1 cellular context compared by ENCODE assay signal in the genomic region with DNA sequence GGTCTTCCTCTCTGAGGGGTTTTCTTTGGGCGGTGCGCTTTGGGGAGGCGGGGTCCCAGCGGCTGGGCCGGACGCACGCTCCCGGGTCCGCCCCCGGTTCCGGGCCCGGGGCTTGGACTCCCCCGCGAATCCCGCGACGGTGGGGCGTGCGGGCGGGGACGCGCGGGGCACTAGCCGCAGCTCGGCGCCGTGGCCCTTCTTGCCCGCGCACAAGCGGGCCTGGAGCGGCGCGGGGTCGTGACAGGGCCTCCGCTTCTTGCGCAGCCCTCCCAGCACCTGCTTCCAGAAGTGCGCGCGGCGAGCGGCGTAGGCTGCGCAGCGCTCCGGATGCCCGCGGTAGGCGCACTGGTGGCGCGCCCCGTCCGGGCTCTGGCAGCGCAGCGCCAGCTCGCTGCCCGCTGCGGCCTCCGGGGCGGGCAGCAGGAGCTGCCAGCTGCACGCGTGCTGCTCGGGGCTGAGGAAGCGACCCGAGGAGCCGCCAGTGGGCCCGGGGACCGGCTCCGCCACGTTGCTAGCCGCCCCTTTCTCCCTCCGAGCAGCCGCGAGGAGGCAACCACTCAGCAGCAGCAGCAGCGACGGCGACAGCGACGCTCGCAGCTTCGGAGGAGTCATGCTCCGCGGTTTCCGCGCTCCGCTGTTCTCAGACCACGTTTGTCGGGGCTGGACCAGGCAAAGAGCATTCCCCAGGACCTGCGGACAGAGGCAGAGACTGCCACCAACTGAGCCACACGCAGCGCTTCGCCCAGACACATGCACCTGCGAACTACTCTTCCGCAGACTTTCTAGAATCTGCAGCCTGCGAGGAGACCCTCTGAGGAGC.
TF ChIP-seq lines count a peak whose summit lies in the region.

No MANE protein-coding gene starts in this region.

TF ChIP-seq in neural cell, 6 proteins besides CTCF, POLR2A, EP300 and RAD21 (continued from another document):
- no peak for TF ChIP-seq REST (IDR thresholded peaks at IDR 0.05; ENCODE audit: borderline replicate concordance)
- TF ChIP-seq SMC3 (conservative IDR thresholded peaks at IDR 0.05; ENCODE audit: poor library complexity) = peak; percentile 66
- TF ChIP-seq TAF1 (IDR thresholded peaks at IDR 0.05; ENCODE audit: low read depth) = peak; percentile 45
- TF ChIP-seq POLR2AphosphoS5 (IDR thresholded peaks at IDR 0.05) = peak; percentile 74
- no peak for TF ChIP-seq EZH2 (IDR thresholded peaks at IDR 0.05; ENCODE audit: borderline replicate concordance, insufficient read depth, low read length, poor library complexity, severe bottlenecking)
